Comparison of ENCODE assay signal across 20 cellular contexts in the genomic region with DNA sequence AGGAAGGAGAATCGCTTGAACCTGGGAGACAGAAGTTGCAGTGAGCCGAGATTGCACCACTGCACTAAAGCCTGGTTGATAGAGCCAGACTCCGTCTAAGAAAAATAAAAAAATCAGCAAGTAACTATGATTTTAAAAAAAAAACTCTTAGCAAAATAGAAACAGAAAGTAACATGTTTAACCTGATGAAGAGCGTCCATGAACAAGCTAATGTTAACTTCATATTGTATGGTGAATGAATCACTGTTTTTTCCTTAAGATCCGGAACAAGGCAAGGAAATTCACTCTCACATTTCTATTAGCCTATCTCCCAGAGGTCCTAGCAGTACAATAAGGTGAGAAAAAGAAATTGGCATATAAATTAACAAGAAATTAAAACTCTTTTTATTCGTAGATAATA.
"Had no signal": no experiment of that assay in that cellular context is flagged by ENCODE, and none has a peak within 500 bp of the region (broad histone marks: within the 10 kb centered on the region; RNA-seq: fewer than 3 reads in every experiment).

No MANE protein-coding gene starts in this region.

- H3K4me1 Mint-ChIP-seq: nephron had no signal

- H3K27me3 ChIP-seq: ascending aorta, breast epithelium, upper lobe of right lung had no signal

- DNase-seq: activated T-cell treated with anti-CD3 and anti-CD28 coated beads, Interleukin-2, amount 50 U/mL, for 48 hours; hypothalamus; left ventricle myocardium superior; mesendoderm; nucleus accumbens; posterior cingulate gyrus; right cardiac atrium; SHP77 treated with DMSO at 0.1 percent for 48 hours; stimulated activated CD4-positive, alpha-beta T cell treated with anti-CD3 and anti-CD28 coated beads, Interleukin-15, amount 100 ng/mL, for 24 hours; stimulated activated CD4-positive, alpha-beta T cell treated with anti-CD3 and anti-CD28 coated beads, Interleukin-4, amount 100 ng/mL, for 1 hour; stimulated activated naive CD4-positive, alpha-beta T cell treated with Interleukin-2 at 50 U/mL for 16 hours; upper lobe of right lung had no signal

- H3K27ac Mint-ChIP-seq: nephron, WTC11 had no signal

- H3K4me3 Mint-ChIP-seq: nephron, WTC11 had no signal

- H3K9me3 ChIP-seq: ascending aorta, breast epithelium, thoracic aorta, upper lobe of right lung had no signal

- H3K36me3 ChIP-seq: breast epithelium had no signal

- H3K4me1 ChIP-seq: ascending aorta, breast epithelium, upper lobe of right lung had no signal

- H3K27ac ChIP-seq: ascending aorta, breast epithelium, thoracic aorta, upper lobe of right lung had no signal

- H3K4me3 ChIP-seq: ascending aorta, breast epithelium, skin epidermis, thoracic aorta, upper lobe of right lung had no signal

- ATAC-seq: esophagus mucosa, left ventricle myocardium superior, right cardiac atrium, SK-N-SH treated with all-trans-retinoic acid at 6 μM for 48 hours, upper lobe of right lung, WTC11 had no signal
